In genomic region chr9:89291741-89292140, GRCh38 we compare ENCODE assay signal across 17 cellular contexts. TPM values are rescaled to one million over a fixed set of nuclear protein-coding genes. Genes with fewer than 3 reads are reported as not detected.
DNase-seq lines count a peak whose midpoint lies in the region; ATAC-seq and TF ChIP-seq lines count a peak whose summit lies in the region.
"Had no signal": no experiment of that assay in that cellular context is flagged by ENCODE, and none has a peak within 500 bp of the region (broad histone marks: within the 10 kb centered on the region; RNA-seq: fewer than 3 reads in every experiment).

No MANE protein-coding gene starts in this region.

- intact Hi-C loops in activated CD4-positive, alpha-beta T cell treated with anti-CD3 and anti-CD28 coated beads, Interleukin-2, amount 10 ng/mL, durations not matched to agents 24 days and 14 days (cut with micrococcal nuclease), result no loop called here
- intact Hi-C loops in left lung (cut with DNase I), result no loop called here

- H3K27ac ChIP-seq in left lung (no peak overlapping the region), substantia nigra (ENCODE audit: low read depth, low read length, poor library complexity, severe bottlenecking) (no peak overlapping the region)
- H3K27ac ChIP-seq: 22Rv1; A549; BLaER1 treated with 17β-estradiol and CSF1 and Interleukin-3, amounts not matched to agents 10 nM and 100 nM; C4-2B had no signal

- no peak for TF ChIP-seq CTCF in left lung (IDR thresholded peaks at IDR 0.05)

- H3K4me3 ChIP-seq in left lung, result no peak overlapping the region
- H3K4me3 ChIP-seq: A549; BLaER1 treated with 17β-estradiol and CSF1 and Interleukin-3, amounts not matched to agents 10 nM and 100 nM had no signal

- peak; percentile 34 for DNase-seq in activated CD4-positive, alpha-beta T cell treated with anti-CD3 and anti-CD28 coated beads, Interleukin-2, amount 10 ng/mL, durations not matched to agents 24 days and 14 days
- no peak for DNase-seq in activated CD4-positive, alpha-beta T cell treated with anti-CD3 and anti-CD28 coated beads for 48 hours
- DNase-seq in left lung (no peak), substantia nigra (lab: John Stamatoyannopoulos, UW) (no peak), cerebellar cortex (ENCODE audit: low spot score) (no peak)
- DNase-seq: AML-193; Caco-2; Calu3; CD4-positive, alpha-beta T cell; CD8-positive, alpha-beta T cell; DMS79 treated with DMSO at 0.1 percent for 48 hours; GF-D8 had no signal

- peaks cover 9% of the 10 kb centered on the region for H3K27me3 Mint-ChIP-seq in activated CD4-positive, alpha-beta T cell treated with anti-CD3 and anti-CD28 coated beads, Interleukin-2, amount 10 ng/mL, durations not matched to agents 24 days and 14 days

- peak; percentile 70 for ATAC-seq in left lung
- ATAC-seq: A549; CD8-positive, alpha-beta T cell had no signal

- H3K27ac Mint-ChIP-seq in activated CD4-positive, alpha-beta T cell treated with anti-CD3 and anti-CD28 coated beads, Interleukin-2, amount 10 ng/mL, durations not matched to agents 24 days and 14 days, result no peak overlapping the region
- H3K27ac Mint-ChIP-seq: B cell; CD4-positive, alpha-beta T cell; CD8-positive, alpha-beta T cell had no signal

- H3K4me1 ChIP-seq in left lung, result peaks cover 0 to 2% of the 10 kb centered on the region in 2 donors
- H3K4me1 ChIP-seq: A549; BLaER1 treated with 17β-estradiol and CSF1 and Interleukin-3, amounts not matched to agents 10 nM and 100 nM; Caco-2 had no signal

- H3K36me3 ChIP-seq in left lung, result no peaks in the 10 kb centered on the region

- H3K9me3 Mint-ChIP-seq in activated CD4-positive, alpha-beta T cell treated with anti-CD3 and anti-CD28 coated beads, Interleukin-2, amount 10 ng/mL, durations not matched to agents 24 days and 14 days, result peaks cover 8% of the 10 kb centered on the region
- H3K9me3 Mint-ChIP-seq: CD4-positive, alpha-beta T cell had no signal

- no peaks in the 10 kb centered on the region for H3K27me3 ChIP-seq in left lung
- H3K27me3 ChIP-seq: BLaER1 treated with 17β-estradiol and CSF1 and Interleukin-3, amounts not matched to agents 10 nM and 100 nM had no signal

- no peaks in the 10 kb centered on the region for H3K4me1 Mint-ChIP-seq in activated CD4-positive, alpha-beta T cell treated with anti-CD3 and anti-CD28 coated beads, Interleukin-2, amount 10 ng/mL, durations not matched to agents 24 days and 14 days
- H3K4me1 Mint-ChIP-seq: B cell had no signal

- H3K4me3 Mint-ChIP-seq in activated CD4-positive, alpha-beta T cell treated with anti-CD3 and anti-CD28 coated beads, Interleukin-2, amount 10 ng/mL, durations not matched to agents 24 days and 14 days, result no peak overlapping the region
- H3K4me3 Mint-ChIP-seq: B cell; CD4-positive, alpha-beta T cell; CD8-positive, alpha-beta T cell had no signal

- peaks cover 0 to 7% of the 10 kb centered on the region in 2 donors for H3K9me3 ChIP-seq in left lung
- H3K9me3 ChIP-seq: Caco-2 had no signal

- no peaks in the 10 kb centered on the region for H3K36me3 Mint-ChIP-seq in activated CD4-positive, alpha-beta T cell treated with anti-CD3 and anti-CD28 coated beads, Interleukin-2, amount 10 ng/mL, durations not matched to agents 24 days and 14 days (ENCODE audit: low read depth)

RNA-seq across cellular contexts. Expression of gene CKS2, which starts 19.3 kb away (rescaled TPM):
- total RNA-seq in activated CD4-positive, alpha-beta T cell treated with anti-CD3 and anti-CD28 coated beads, Interleukin-2, amount 10 ng/mL, durations not matched to agents 24 days and 14 days, result 167 and 176 TPM in 2 replicates
- total RNA-seq in left lung, result 100 to 1,000 TPM in 1 of 2 donors, 10 to 100 TPM in 1; 43.1 to 110 TPM

RNA-seq across cellular contexts. Expression of gene SECISBP2, which starts 26.6 kb away (rescaled TPM):
- total RNA-seq in activated CD4-positive, alpha-beta T cell treated with anti-CD3 and anti-CD28 coated beads, Interleukin-2, amount 10 ng/mL, durations not matched to agents 24 days and 14 days, result 48.6 and 50.7 TPM in 2 replicates
- 10 to 100 TPM; 31.4 to 51.0 TPM for total RNA-seq in left lung
